In genomic region chr9:75438716-75439115, GRCh38 we compare ENCODE assay signal across 23 cellular contexts.
DNase-seq lines count a peak whose midpoint lies in the region; ATAC-seq and TF ChIP-seq lines count a peak whose summit lies in the region.
"Had no signal": no experiment of that assay in that cellular context is flagged by ENCODE, and none has a peak within 500 bp of the region (broad histone marks: within the 10 kb centered on the region; RNA-seq: fewer than 3 reads in every experiment).

No MANE protein-coding gene starts in this region.

- DNase-seq in H9, result no peak
- no peak for DNase-seq in neural progenitor cell (ENCODE audit: low spot score)
- no peak for DNase-seq in AML-193 (lab: John Stamatoyannopoulos, UW)
- no peak for DNase-seq in SJCRH30
- DNase-seq in hypothalamus (lab: John Stamatoyannopoulos, UW), result no peak
- DNase-seq: activated CD4-positive, alpha-beta memory T cell treated with anti-CD3 and anti-CD28 coated beads for 36 hours; activated T-cell treated with anti-CD3 and anti-CD28 coated beads for 4 hours; amygdala; COR-L47; dorsolateral prefrontal cortex; foreskin fibroblast; HCEC 1CT; kidney; mammary epithelial cell; NCI-H69; right lobe of liver; stimulated activated naive CD8-positive, alpha-beta T cell treated with anti-CD3 and anti-CD28 coated beads, Interleukin-15, amount 100 ng/mL, for 72 hours; T-helper 2 cell; upper lobe of left lung had no signal

- no peaks in the 10 kb centered on the region for H3K79me1 ChIP-seq in H9 (ENCODE audit: insufficient read depth, low read depth, low read length, poor library complexity, severe bottlenecking)

- no peaks in the 10 kb centered on the region for H3K23me2 ChIP-seq in H9 (ENCODE audit: insufficient read length, low read depth, low read length, poor library complexity, severe bottlenecking)

- H4K5ac ChIP-seq in H9 (ENCODE audit: insufficient read length, low read depth, low read length), result no peak overlapping the region

- H2BK12ac ChIP-seq in H9 (ENCODE audit: insufficient read length, low read depth, low read length), result no peak overlapping the region

- H3K14ac ChIP-seq in H9 (ENCODE audit: insufficient read depth, low read length), result no peak overlapping the region

- H3K4me3 ChIP-seq in neural progenitor cell (no peak overlapping the region), SJCRH30 (no peak overlapping the region)
- H3K4me3 ChIP-seq: cardiac muscle cell, dorsolateral prefrontal cortex, right lobe of liver, upper lobe of left lung had no signal

- H3K36me3 Mint-ChIP-seq in H9 (ENCODE audit: insufficient read depth in 1 of 3, low read depth in 3 of 3) (no peaks in the 10 kb centered on the region; a peak in 1 of 7 replicates), neural progenitor cell (no peaks in the 10 kb centered on the region)
- H3K36me3 Mint-ChIP-seq: activated CD4-positive, alpha-beta memory T cell treated with anti-CD3 and anti-CD28 coated beads for 36 hours had no signal

- H3K23ac ChIP-seq in H9 (ENCODE audit: insufficient read length, low read depth, low read length), result no peak overlapping the region

- H3K4me1 ChIP-seq in H9 (ENCODE audit: insufficient read depth, low read length), result no peaks in the 10 kb centered on the region
- H3K4me1 ChIP-seq in neural progenitor cell, result no peaks in the 10 kb centered on the region
- no peaks in the 10 kb centered on the region for H3K4me1 ChIP-seq in SJCRH30
- H3K4me1 ChIP-seq: right lobe of liver, upper lobe of left lung had no signal

- H3T11ph ChIP-seq in H9 (ENCODE audit: low read length), result no peak overlapping the region

- no peak overlapping the region for H2BK20ac ChIP-seq in H9 (ENCODE audit: low read depth, low read length, poor library complexity, severe bottlenecking)

- H2BK15ac ChIP-seq in H9 (ENCODE audit: low read depth, low read length), result no peak overlapping the region

- H3K9me3 ChIP-seq in H9 (ENCODE audit: control insufficient read depth, low read depth, low read length) (no peaks in the 10 kb centered on the region), neural progenitor cell (ENCODE audit: low read depth) (no peaks in the 10 kb centered on the region), SJCRH30 (replicated peaks) (no peaks in the 10 kb centered on the region)
- H3K9me3 ChIP-seq: right lobe of liver, upper lobe of left lung had no signal

- ATAC-seq in GM18868 (IDR thresholded peaks at IDR 0.05; ENCODE audit: unreplicated experiment) (peak; percentile 84), HG03469 (IDR thresholded peaks at IDR 0.05; ENCODE audit: unreplicated experiment) (peak; percentile 58), HG03460 (IDR thresholded peaks at IDR 0.05; ENCODE audit: unreplicated experiment) (no peak)
- ATAC-seq: right lobe of liver; stimulated activated naive CD8-positive, alpha-beta T cell treated with anti-CD3 and anti-CD28 coated beads, Interleukin-15, amount 100 ng/mL, for 72 hours had no signal

- H3K56ac ChIP-seq in H9 (ENCODE audit: insufficient read length, low read depth, low read length), result no peak overlapping the region

- H3K27ac Mint-ChIP-seq in H9 (peak overlapping the region in 1 of 3 experiments; percentile 9; a peak in 1 of 7 replicates), neural progenitor cell (no peak overlapping the region)
- H3K27ac Mint-ChIP-seq: activated CD4-positive, alpha-beta memory T cell treated with anti-CD3 and anti-CD28 coated beads for 36 hours; stimulated activated naive CD8-positive, alpha-beta T cell treated with anti-CD3 and anti-CD28 coated beads, Interleukin-15, amount 100 ng/mL, for 72 hours had no signal

- H3F3A ChIP-seq in neural progenitor cell (ENCODE audit: low read depth), result no peaks in the 10 kb centered on the region

- H3K27me3 Mint-ChIP-seq in H9 (ENCODE audit: low read depth) (no peaks in the 10 kb centered on the region), neural progenitor cell (ENCODE audit: insufficient read depth, low read depth) (peaks cover 2% of the 10 kb centered on the region)
- H3K27me3 Mint-ChIP-seq: activated CD4-positive, alpha-beta memory T cell treated with anti-CD3 and anti-CD28 coated beads for 36 hours had no signal

- TF ChIP-seq CTCF in H9 (conservative IDR thresholded peaks at IDR 0.05) (no peak), neural progenitor cell (IDR thresholded peaks at IDR 0.05) (no peak)

- H3K9me3 Mint-ChIP-seq in H9 (peaks cover 2 to 6% of the 10 kb centered on the region in 2 experiments; a peak in 3 of 5 replicates), neural progenitor cell (no peaks in the 10 kb centered on the region)
- H3K9me3 Mint-ChIP-seq: activated CD4-positive, alpha-beta memory T cell treated with anti-CD3 and anti-CD28 coated beads for 36 hours; stimulated activated naive CD8-positive, alpha-beta T cell treated with anti-CD3 and anti-CD28 coated beads, Interleukin-15, amount 100 ng/mL, for 72 hours had no signal

- H2AFZ ChIP-seq in H9 (ENCODE audit: low read length) (peak overlapping the region; percentile 86), neural progenitor cell (replicated peaks) (peak overlapping the region; percentile 12)

- H4K91ac ChIP-seq in H9 (ENCODE audit: insufficient read length, low read depth, low read length), result no peak overlapping the region

- H2AK5ac ChIP-seq in H9 (ENCODE audit: insufficient read length, low read length), result no peak overlapping the region

- H3K4me2 ChIP-seq in H9 (ENCODE audit: insufficient read depth, insufficient read length, low read length), result no peak overlapping the region
- no peak overlapping the region for H3K4me2 ChIP-seq in neural progenitor cell

- H2BK120ac ChIP-seq in H9 (ENCODE audit: low read depth, low read length, poor library complexity, severe bottlenecking), result no peak overlapping the region

- H4K20me1 ChIP-seq in H9 (ENCODE audit: control insufficient read depth, insufficient read depth, insufficient read length) (no peaks in the 10 kb centered on the region), neural progenitor cell (ENCODE audit: low read depth) (no peaks in the 10 kb centered on the region)

- no peaks in the 10 kb centered on the region for H3K27me3 ChIP-seq in H9 (ENCODE audit: insufficient read depth, low read length)
- H3K27me3 ChIP-seq in neural progenitor cell, result no peaks in the 10 kb centered on the region
- no peaks in the 10 kb centered on the region; the same call in none of the 2 replicates for H3K27me3 ChIP-seq in SJCRH30
- H3K27me3 ChIP-seq: cardiac muscle cell, right lobe of liver, upper lobe of left lung had no signal

- H3K4me1 Mint-ChIP-seq in H9 (peaks cover 0 to 5% of the 10 kb centered on the region in 2 experiments; a peak in 2 of 4 replicates), neural progenitor cell (no peaks in the 10 kb centered on the region)

- H3K9ac ChIP-seq in H9 (ENCODE audit: extremely low read depth, insufficient read length, low read length) (no peak overlapping the region), neural progenitor cell (no peak overlapping the region)

- H3K4me3 Mint-ChIP-seq in H9 (no peak overlapping the region), neural progenitor cell (no peak overlapping the region)
- H3K4me3 Mint-ChIP-seq: activated CD4-positive, alpha-beta memory T cell treated with anti-CD3 and anti-CD28 coated beads for 36 hours; stimulated activated naive CD8-positive, alpha-beta T cell treated with anti-CD3 and anti-CD28 coated beads, Interleukin-15, amount 100 ng/mL, for 72 hours had no signal

- H2BK5ac ChIP-seq in H9 (ENCODE audit: insufficient read length, low read length), result no peak overlapping the region

- H3K4ac ChIP-seq in H9 (ENCODE audit: low read depth, low read length), result no peak overlapping the region

- H3K18ac ChIP-seq in H9 (ENCODE audit: insufficient read length, low read depth, low read length), result no peak overlapping the region

- H3K36me3 ChIP-seq in neural progenitor cell, result no peaks in the 10 kb centered on the region
- H3K36me3 ChIP-seq in SJCRH30, result no peaks in the 10 kb centered on the region
- H3K36me3 ChIP-seq: cardiac muscle cell, right lobe of liver, upper lobe of left lung had no signal

- no peak overlapping the region for H4K8ac ChIP-seq in H9 (replicated peaks; ENCODE audit: insufficient read length, low read depth, low read length)

- H3K27ac ChIP-seq in H9 (ENCODE audit: insufficient read length, low read depth, low read length), result no peak overlapping the region
- no peak overlapping the region for H3K27ac ChIP-seq in neural progenitor cell
- no peak overlapping the region for H3K27ac ChIP-seq in SJCRH30
- H3K27ac ChIP-seq: cardiac muscle cell, dorsolateral prefrontal cortex, right lobe of liver, upper lobe of left lung had no signal

- H3K79me2 ChIP-seq in H9 (ENCODE audit: insufficient read depth, low read length) (no peaks in the 10 kb centered on the region), neural progenitor cell (ENCODE audit: low read depth) (no peaks in the 10 kb centered on the region)

- WGBS in H9 (ENCODE audit: extremely low coverage, insufficient read length, low lambda C conversion rate), result no CpG with 5 or more reads among the region's 2 CpGs
